In the genomic region with DNA sequence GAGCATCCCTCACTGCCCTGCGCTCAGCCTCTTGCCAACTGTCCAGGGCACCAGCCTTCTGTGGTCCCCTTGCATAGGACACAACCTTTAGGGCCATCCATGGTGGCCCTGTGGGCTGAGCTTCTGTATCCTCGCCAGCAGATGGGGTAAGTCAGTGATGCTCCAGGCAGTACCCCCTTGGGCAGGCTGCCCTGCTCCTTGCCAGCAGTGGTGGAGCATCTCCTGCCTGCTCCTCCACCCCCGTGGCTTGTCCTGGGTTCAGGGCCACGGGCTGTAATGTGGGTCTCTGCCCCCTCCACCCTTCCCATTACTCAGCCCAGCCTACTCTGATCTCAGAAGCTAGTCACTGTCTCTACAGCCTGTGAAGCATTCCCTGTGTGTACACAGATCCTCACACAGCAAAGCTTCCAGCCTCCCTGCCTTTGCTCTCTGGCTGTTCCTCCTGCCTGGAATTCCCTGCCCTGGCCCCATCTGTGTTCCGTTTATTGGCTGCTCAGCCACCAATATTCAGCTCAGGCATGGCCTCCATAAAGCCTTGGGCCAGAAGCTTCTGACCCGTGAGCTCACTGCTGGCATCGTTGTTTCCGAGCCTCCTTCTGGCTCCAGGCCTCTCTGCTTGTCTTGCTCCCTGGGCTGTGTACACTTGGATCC, we compare ENCODE assay signal across 8 cellular contexts.
DNase-seq lines count a peak whose midpoint lies in the region; ATAC-seq, FAIRE-seq and TF ChIP-seq lines count a peak whose summit lies in the region.

No MANE protein-coding gene starts in this region.

- H3K4me3 ChIP-seq in breast epithelium (no peak overlapping the region), MG63 (no peak overlapping the region), keratinocyte (ENCODE audit: control insufficient read depth in 2 of 3, extremely low read depth in 1 of 3, insufficient read depth in 2 of 3, low read depth in 1 of 3, low read length in 3 of 3) (no peak overlapping the region)

- no peaks in the 10 kb centered on the region for H4K20me1 ChIP-seq in keratinocyte (ENCODE audit: control insufficient read depth, extremely low read depth, insufficient read depth, low read length)

- no peaks in the 10 kb centered on the region for H3K27me3 Mint-ChIP-seq in MCF 10A (ENCODE audit: insufficient read depth, unreplicated experiment)
- peaks cover 10% of the 10 kb centered on the region for H3K27me3 Mint-ChIP-seq in activated T-cell treated with anti-CD3 and anti-CD28 coated beads, Interleukin-2, amount 50 U/mL, for 4 hours (ENCODE audit: low read depth)

- no peak overlapping the region for H3K27ac ChIP-seq in breast epithelium
- H3K27ac ChIP-seq in keratinocyte (ENCODE audit: control insufficient read depth, insufficient read depth, low read length) = peak overlapping the region; percentile 33

- H3K27ac Mint-ChIP-seq in MCF 10A (ENCODE audit: low read depth, unreplicated experiment) = no peak overlapping the region

- BruUV-seq in MCF 10A (replicated peaks; lab: Mats Ljungman, UMichigan) = no TSS peak

- H3K4me1 ChIP-seq in breast epithelium (peaks cover 0 to 14% of the 10 kb centered on the region in 2 donors), keratinocyte (ENCODE audit: control insufficient read depth, extremely low read depth, insufficient read depth, low read length) (peaks cover 56% of the 10 kb centered on the region)

- no peaks in the 10 kb centered on the region for H3K9me3 Mint-ChIP-seq in MCF 10A (ENCODE audit: unreplicated experiment)
- no peaks in the 10 kb centered on the region for H3K9me3 Mint-ChIP-seq in activated T-cell treated with anti-CD3 and anti-CD28 coated beads, Interleukin-2, amount 50 U/mL, for 4 hours

- TF ChIP-seq CTCF in MCF 10A (IDR thresholded peaks at IDR 0.05; ENCODE audit: unreplicated experiment) = peak; percentile 35
- TF ChIP-seq CTCF in breast epithelium (IDR thresholded peaks at IDR 0.05) = no peak
- peak in 2 of 3 experiments; percentile 30 to 32 for TF ChIP-seq CTCF in keratinocyte (optimal IDR thresholded peaks at IDR 0.05 in 1 of 3, IDR thresholded peaks at IDR 0.05 in 1 of 3, conservative IDR thresholded peaks at IDR 0.05 in 1 of 3; ENCODE audit: extremely low read depth in 1 of 3, insufficient read depth in 2 of 3, low read length in 3 of 3)

- dilution Hi-C loops in keratinocyte (cut with MboI; ENCODE audit: extremely low pct_ligation_motif_present, low sequenced_read_pairs) = no loop called here

- intact Hi-C loops in MCF 10A (cut with micrococcal nuclease) (loop anchor here (1.0 kb wide), 1 partner anchor 141 kb away; no protein-coding TSS in a partner anchor), breast epithelium (cut with DNase I; ENCODE audit: low total_unique reads) (no loop called here)

- no peaks in the 10 kb centered on the region for H3K79me2 ChIP-seq in keratinocyte (ENCODE audit: control insufficient read depth, insufficient read depth, low read length)

- peak overlapping the region; percentile 30 for H3K9ac ChIP-seq in keratinocyte (ENCODE audit: control insufficient read depth, extremely low read depth, insufficient read depth, low read length)

- no peak overlapping the region for H2AFZ ChIP-seq in keratinocyte (ENCODE audit: control insufficient read depth, low read length)

- no peaks in the 10 kb centered on the region for H3K9me3 ChIP-seq in breast epithelium
- no peaks in the 10 kb centered on the region for H3K9me3 ChIP-seq in MG63
- H3K9me3 ChIP-seq in keratinocyte (ENCODE audit: control insufficient read depth, low read depth, low read length) = no peaks in the 10 kb centered on the region

- TF ChIP-seq POLR2A in breast epithelium (IDR thresholded peaks at IDR 0.05) = no peak

- no peaks in the 10 kb centered on the region for H3K27me3 ChIP-seq in breast epithelium
- no peaks in the 10 kb centered on the region for H3K27me3 ChIP-seq in MG63
- no peaks in the 10 kb centered on the region for H3K27me3 ChIP-seq in keratinocyte (ENCODE audit: control insufficient read depth, extremely low read depth, insufficient read depth, low read length)

- no peaks in the 10 kb centered on the region for H3K36me3 ChIP-seq in breast epithelium
- H3K36me3 ChIP-seq in MG63 = no peaks in the 10 kb centered on the region
- no peaks in the 10 kb centered on the region for H3K36me3 ChIP-seq in keratinocyte (ENCODE audit: control insufficient read depth in 2 of 2, extremely low read depth in 1 of 2, insufficient read depth in 2 of 2, low read length in 2 of 2)

- CTCF ChIA-PET in MCF 10A (lab: Yijun Ruan, JAX) = interaction anchor here (0.5 to 7.6 kb wide), 13 partner anchors 13 to 514 kb away, joined by 3 to 135 read pairs (median 3); no protein-coding TSS in a partner anchor

- DNase-seq in MCF 10A (ENCODE audit: unreplicated experiment) (no peak), breast epithelium (ENCODE audit: low spot score in 2 of 2) (no peak), MG63 (peak; percentile 60), keratinocyte (ENCODE audit: low read depth, low spot score) (no peak), NCI-H187 treated with DMSO at 0.1 percent for 48 hours (lab: John Stamatoyannopoulos, UW) (no peak)
- no peak for DNase-seq in activated T-cell treated with anti-CD3 and anti-CD28 coated beads, Interleukin-2, amount 50 U/mL, for 4 hours

- peaks cover 51% of the 10 kb centered on the region for H3K4me1 Mint-ChIP-seq in MCF 10A (ENCODE audit: insufficient read depth, unreplicated experiment)
- no peaks in the 10 kb centered on the region for H3K4me1 Mint-ChIP-seq in activated T-cell treated with anti-CD3 and anti-CD28 coated beads, Interleukin-2, amount 50 U/mL, for 4 hours (ENCODE audit: low read depth)

- H3K4me3 Mint-ChIP-seq in MCF 10A (ENCODE audit: unreplicated experiment) = no peak overlapping the region
- no peak overlapping the region for H3K4me3 Mint-ChIP-seq in activated T-cell treated with anti-CD3 and anti-CD28 coated beads, Interleukin-2, amount 50 U/mL, for 4 hours

- POLR2A ChIA-PET in MCF 10A (lab: Yijun Ruan, JAX) = interaction anchor here (0.7 to 1.5 kb wide), 4 partner anchors 14 to 385 kb away, joined by 3 to 4 read pairs (median 3); no protein-coding TSS in a partner anchor

- no peaks in the 10 kb centered on the region for H3K36me3 Mint-ChIP-seq in MCF 10A (ENCODE audit: insufficient read depth, unreplicated experiment)
- H3K36me3 Mint-ChIP-seq in activated T-cell treated with anti-CD3 and anti-CD28 coated beads, Interleukin-2, amount 50 U/mL, for 4 hours (ENCODE audit: insufficient read depth) = no peaks in the 10 kb centered on the region

- peak overlapping the region; percentile 36 for H3K4me2 ChIP-seq in keratinocyte (ENCODE audit: control insufficient read depth, extremely low read depth, insufficient read depth, low read depth, low read length)

- H3K9me1 ChIP-seq in keratinocyte (ENCODE audit: control insufficient read depth, extremely low read depth, insufficient read depth, low read length) = no peaks in the 10 kb centered on the region

- no peak for FAIRE-seq in keratinocyte (lab: Jason Lieb, UNC)

- ATAC-seq in activated T-cell treated with anti-CD3 and anti-CD28 coated beads, Interleukin-2, amount 50 U/mL, for 4 hours = peak; percentile 67 to 72
- no peak for ATAC-seq in HG02623 (IDR thresholded peaks at IDR 0.05; ENCODE audit: unreplicated experiment)
- no peak for ATAC-seq in GM21529 (IDR thresholded peaks at IDR 0.05; ENCODE audit: unreplicated experiment)

Comparison
In these comparisons a context has a peak if more than half of its experiments do, and no peak if none do; other contexts are left out.
1. CTCF ChIP-seq: peak in MCF 10A (single experiment) and keratinocyte (2 of 3); none in breast epithelium (0 of 3).
2. ATAC-seq: peak in activated T-cell treated with anti-CD3 and anti-CD28 coated beads, Interleukin-2, amount 50 U/mL, for 4 hours (2 of 2); none in HG02623 (single experiment) and GM21529 (single experiment).